1 cellular context compared by ENCODE assay signal in genomic region chr1:8908388-8909151, GRCh38.
TF ChIP-seq lines count a peak whose summit lies in the region.

No MANE protein-coding gene starts in this region.

TF ChIP-seq in HepG2, 621 proteins besides CTCF, POLR2A, EP300 and RAD21 (continued from another document and continues in another):
- no peak for TF ChIP-seq HOMEZ (CRISPR knock-in tag; IDR thresholded peaks at IDR 0.05; ENCODE audit: low read depth)
- TF ChIP-seq ZNF687 (CRISPR knock-in tag; IDR thresholded peaks at IDR 0.05): peak; percentile 76
- no peak for TF ChIP-seq E2F2 (CRISPR knock-in tag; IDR thresholded peaks at IDR 0.05; ENCODE audit: borderline replicate concordance)
- TF ChIP-seq REL (CRISPR knock-in tag; conservative IDR thresholded peaks at IDR 0.05): no peak
- no peak for TF ChIP-seq ATRX (CRISPR knock-in tag; IDR thresholded peaks at IDR 0.05; ENCODE audit: borderline replicate concordance)
- 0 out of 2 replicates have a peak, but pooled peaks have one; percentile 47 for TF ChIP-seq KAT7 (CRISPR knock-in tag; IDR thresholded peaks at IDR 0.05; ENCODE audit: borderline replicate concordance)
- no peak for TF ChIP-seq PHF20 (CRISPR knock-in tag; IDR thresholded peaks at IDR 0.05)
- no peak for TF ChIP-seq ZKSCAN1 (IDR thresholded peaks at IDR 0.05; ENCODE audit: low read length)
- no peak for TF ChIP-seq SMYD3 (CRISPR knock-in tag; IDR thresholded peaks at IDR 0.05)
- no peak for TF ChIP-seq ZNF3 (CRISPR knock-in tag; IDR thresholded peaks at IDR 0.05)
- no peak for TF ChIP-seq TAF1 (CRISPR knock-in tag; IDR thresholded peaks at IDR 0.05)
- TF ChIP-seq FOXC1 (CRISPR knock-in tag; IDR thresholded peaks at IDR 0.05; ENCODE audit: borderline replicate concordance): no peak
- TF ChIP-seq POLR2AphosphoS5 (IDR thresholded peaks at IDR 0.05; ENCODE audit: low read depth, low read length): no peak
- no peak for TF ChIP-seq ZNF530 (CRISPR knock-in tag; IDR thresholded peaks at IDR 0.05; ENCODE audit: low read depth)
- TF ChIP-seq ZNF251 (CRISPR knock-in tag; IDR thresholded peaks at IDR 0.05): no peak
- TF ChIP-seq ZNF547 (CRISPR knock-in tag; IDR thresholded peaks at IDR 0.05): no peak
- TF ChIP-seq HNF4A (CRISPR knock-in tag; IDR thresholded peaks at IDR 0.05): no peak
- no peak for TF ChIP-seq PAWR (CRISPR knock-in tag; IDR thresholded peaks at IDR 0.05; ENCODE audit: borderline replicate concordance)
- no peak for TF ChIP-seq HHEX (CRISPR knock-in tag; IDR thresholded peaks at IDR 0.05)
- no peak for TF ChIP-seq ELF3 (CRISPR knock-in tag; IDR thresholded peaks at IDR 0.05)
- TF ChIP-seq SKI (IDR thresholded peaks at IDR 0.05; ENCODE audit: partially characterized antibody): no peak
- TF ChIP-seq IRX3 (CRISPR knock-in tag; IDR thresholded peaks at IDR 0.05; ENCODE audit: borderline replicate concordance, low read depth): no peak
- peak; percentile 73 for TF ChIP-seq GABPB1 (CRISPR knock-in tag; IDR thresholded peaks at IDR 0.05)
- no peak for TF ChIP-seq NFIC (IDR thresholded peaks at IDR 0.05; ENCODE audit: low read length)
- TF ChIP-seq ZFP91 (CRISPR knock-in tag; IDR thresholded peaks at IDR 0.05; ENCODE audit: borderline replicate concordance): peak; percentile 83
- no peak for TF ChIP-seq ZNF781 (CRISPR knock-in tag; IDR thresholded peaks at IDR 0.05; ENCODE audit: borderline replicate concordance, not compliant biosample characterization)
- TF ChIP-seq BCL6 (CRISPR knock-in tag; IDR thresholded peaks at IDR 0.05): no peak
- TF ChIP-seq DRAP1 (CRISPR knock-in tag; IDR thresholded peaks at IDR 0.05): no peak
- no peak for TF ChIP-seq NFKB2 (CRISPR knock-in tag; IDR thresholded peaks at IDR 0.05; ENCODE audit: borderline replicate concordance)
- no peak for TF ChIP-seq ZSCAN12 (CRISPR knock-in tag; IDR thresholded peaks at IDR 0.05)
- no peak for TF ChIP-seq TOPORS (CRISPR knock-in tag; IDR thresholded peaks at IDR 0.05)
- no peak for TF ChIP-seq NAIF1 (CRISPR knock-in tag; IDR thresholded peaks at IDR 0.05; ENCODE audit: borderline replicate concordance)
- TF ChIP-seq PRPF4 (IDR thresholded peaks at IDR 0.05; ENCODE audit: low read depth, low read length, poor library complexity, severe bottlenecking): no peak
- no peak for TF ChIP-seq ZNF333 (CRISPR knock-in tag; IDR thresholded peaks at IDR 0.05; ENCODE audit: borderline replicate concordance)
- 0 out of 2 replicates have a peak, but pooled peaks have one; percentile 47 for TF ChIP-seq RARA (CRISPR knock-in tag; IDR thresholded peaks at IDR 0.05)
- TF ChIP-seq SNAPC5 (CRISPR knock-in tag; IDR thresholded peaks at IDR 0.05; ENCODE audit: borderline replicate concordance): no peak
- TF ChIP-seq JUN (CRISPR knock-in tag; IDR thresholded peaks at IDR 0.05): no peak
- peak; percentile 19; the same call in 1 of the 2 replicates for TF ChIP-seq FOSL2 (CRISPR knock-in tag; IDR thresholded peaks at IDR 0.05)
- no peak for TF ChIP-seq ZNF740 (CRISPR knock-in tag; IDR thresholded peaks at IDR 0.05)
- TF ChIP-seq ZNF644 (CRISPR knock-in tag; IDR thresholded peaks at IDR 0.05; ENCODE audit: low read depth): peak; percentile 39; the same call in 1 of the 2 replicates
- TF ChIP-seq SRY (CRISPR knock-in tag; IDR thresholded peaks at IDR 0.05): no peak
- no peak for TF ChIP-seq ZSCAN22 (CRISPR knock-in tag; IDR thresholded peaks at IDR 0.05)
- no peak for TF ChIP-seq ZNF652 (CRISPR knock-in tag; IDR thresholded peaks at IDR 0.05; ENCODE audit: borderline replicate concordance, low read depth)
- no peak for TF ChIP-seq ZBTB26 (CRISPR knock-in tag; IDR thresholded peaks at IDR 0.05; ENCODE audit: borderline replicate concordance)
- TF ChIP-seq ZNF383 (CRISPR knock-in tag; IDR thresholded peaks at IDR 0.05; ENCODE audit: borderline replicate concordance): no peak
- TF ChIP-seq SOX13 (IDR thresholded peaks at IDR 0.05): 0 out of 2 replicates have a peak, but pooled peaks have one; percentile 35
- TF ChIP-seq SOX13 (CRISPR knock-in tag; conservative IDR thresholded peaks at IDR 0.05 in 1 of 2, IDR thresholded peaks at IDR 0.05 in 1 of 2): peak in 1 of 2 experiments; percentile 76; a peak in 2 of 4 replicates
- TF ChIP-seq ARNT (IDR thresholded peaks at IDR 0.05): no peak
- TF ChIP-seq ONECUT2 (CRISPR knock-in tag; IDR thresholded peaks at IDR 0.05): no peak
- TF ChIP-seq PREB (CRISPR knock-in tag; IDR thresholded peaks at IDR 0.05): no peak
- no peak for TF ChIP-seq ARID3A (IDR thresholded peaks at IDR 0.05; ENCODE audit: low read depth, low read length)
- TF ChIP-seq ZSCAN30 (CRISPR knock-in tag; IDR thresholded peaks at IDR 0.05): no peak
- no peak for TF ChIP-seq ZNF782 (CRISPR knock-in tag; IDR thresholded peaks at IDR 0.05; ENCODE audit: borderline replicate concordance)
- no peak for TF ChIP-seq MTA1 (CRISPR knock-in tag; IDR thresholded peaks at IDR 0.05; ENCODE audit: borderline replicate concordance)
- no peak for TF ChIP-seq ZSCAN25 (CRISPR knock-in tag; IDR thresholded peaks at IDR 0.05)
- TF ChIP-seq PHF21A (CRISPR knock-in tag; IDR thresholded peaks at IDR 0.05): no peak
- no peak for TF ChIP-seq ZNF614 (CRISPR knock-in tag; IDR thresholded peaks at IDR 0.05; ENCODE audit: borderline replicate concordance)
- no peak for TF ChIP-seq MAZ (IDR thresholded peaks at IDR 0.05; ENCODE audit: borderline replicate concordance, low read depth, low read length)
- no peak for TF ChIP-seq MAZ (CRISPR knock-in tag; IDR thresholded peaks at IDR 0.05; ENCODE audit: low read depth)
- 0 out of 2 replicates have a peak, but pooled peaks have one; percentile 30 for TF ChIP-seq MXD4 (CRISPR knock-in tag; IDR thresholded peaks at IDR 0.05)
